8 cellular contexts compared by ENCODE assay signal in the genomic region with DNA sequence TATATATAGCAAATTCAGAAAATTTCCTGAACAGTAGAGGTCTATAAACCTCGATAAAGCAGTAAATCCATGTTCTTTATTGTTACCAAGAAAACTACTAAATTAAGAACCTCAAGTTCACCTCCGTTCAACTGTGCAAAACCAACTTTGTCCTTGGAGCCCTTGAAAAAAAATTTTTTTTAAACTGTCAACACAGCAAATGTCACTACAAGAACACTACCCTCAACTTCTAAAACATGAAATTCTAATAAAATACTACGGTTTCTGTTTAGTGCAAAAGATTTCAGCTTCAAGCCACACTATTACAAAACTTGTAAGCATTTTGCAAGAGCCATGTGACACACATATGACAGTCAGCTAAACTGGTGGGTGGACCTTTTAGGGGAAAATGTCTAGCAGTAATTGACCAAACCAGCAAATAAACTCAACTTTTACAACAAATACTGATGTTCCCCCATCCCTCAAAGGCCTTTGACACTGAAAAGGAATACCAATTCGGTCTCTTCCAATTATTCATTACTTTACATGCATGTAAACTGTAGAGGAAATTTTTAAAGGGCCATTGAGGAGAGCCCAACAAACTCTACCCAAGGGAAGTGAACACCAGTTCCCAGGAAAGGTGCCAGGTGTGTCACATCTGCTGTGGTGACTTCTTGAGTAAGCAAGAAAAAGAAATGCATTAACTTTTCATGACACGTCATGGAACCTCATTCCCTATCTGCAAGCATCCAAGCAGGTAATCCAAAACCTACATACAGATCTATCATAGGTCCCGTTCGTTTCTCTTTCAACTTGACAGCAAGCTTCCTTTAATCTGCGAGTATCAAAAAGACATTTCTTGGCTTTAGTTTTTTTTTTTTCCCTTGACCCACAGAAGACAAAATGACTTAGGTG.
A peak's percentile ranks its signal among the peaks of the same experiment; 100 is the strongest.
DNase-seq lines count a peak whose midpoint lies in the region; ATAC-seq and TF ChIP-seq lines count a peak whose summit lies in the region.

No MANE protein-coding gene starts in this region.

- H3K4me1 ChIP-seq in HUES6 (ENCODE audit: control insufficient read depth, insufficient read depth, low read length) (peaks cover 31% of the 10 kb centered on the region), iPS-20b (ENCODE audit: insufficient read depth, low read length) (peaks cover 17% of the 10 kb centered on the region; the same call in 1 of the 2 replicates)

- POLR2A ChIA-PET in GM10248 (lab: Yijun Ruan, JAX) = interaction anchor here (0.6 to 2.1 kb wide), 4 partner anchors 10 to 99 kb away, joined by 3 to 22 read pairs (median 7); a partner anchor contains a TSS

- H3K4me3 ChIP-seq in HUES6 (ENCODE audit: low read depth, low read length) (peak overlapping the region; percentile 99), iPS-20b (ENCODE audit: low read length) (peak overlapping the region; percentile 99)

- H3K36me3 ChIP-seq in HUES6 (ENCODE audit: control insufficient read depth, insufficient read depth, low read length) (no peaks in the 10 kb centered on the region), iPS-20b (ENCODE audit: insufficient read depth, low read depth, low read length) (no peaks in the 10 kb centered on the region)

- peak overlapping the region; percentile 97 for H3K4me3 Mint-ChIP-seq in activated naive CD8-positive, alpha-beta T cell
- H3K4me3 Mint-ChIP-seq in stimulated activated naive B cell treated with anti-CD40 and anti-IgM and Interleukin-4, amounts not matched to agents 10 μg/mL and 1 μg/mL and 100 μg/mL, for 72 hours = peak overlapping the region; percentile 93 to 99

- H3K9ac ChIP-seq in HUES6 (ENCODE audit: low read length) (peak overlapping the region; percentile 56), iPS-20b (ENCODE audit: low read depth, low read length) (peak overlapping the region; percentile 84; the same call in 1 of the 2 replicates)

- peaks cover 50% of the 10 kb centered on the region for H3K4me1 Mint-ChIP-seq in activated naive CD8-positive, alpha-beta T cell (ENCODE audit: low read depth)
- H3K4me1 Mint-ChIP-seq in stimulated activated naive B cell treated with anti-CD40 and anti-IgM and Interleukin-4, amounts not matched to agents 10 μg/mL and 1 μg/mL and 100 μg/mL, for 72 hours = peaks cover 18 to 34% of the 10 kb centered on the region in 2 donors

- CTCF ChIA-PET in GM10248 (lab: Yijun Ruan, JAX) = interaction anchor here (0.6 to 3.0 kb wide), 6 partner anchors 10 to 69 kb away, joined by 3 to 19 read pairs (median 6); no protein-coding TSS in a partner anchor

- no peaks in the 10 kb centered on the region for H3K27me3 ChIP-seq in HUES6 (ENCODE audit: control insufficient read depth, insufficient read depth, low read length)
- no peaks in the 10 kb centered on the region for H3K27me3 ChIP-seq in iPS-20b (ENCODE audit: insufficient read depth, low read length)

- peaks cover 6% of the 10 kb centered on the region for H3K36me3 Mint-ChIP-seq in activated naive CD8-positive, alpha-beta T cell
- H3K36me3 Mint-ChIP-seq in stimulated activated naive B cell treated with anti-CD40 and anti-IgM and Interleukin-4, amounts not matched to agents 10 μg/mL and 1 μg/mL and 100 μg/mL, for 72 hours = peaks cover 10 to 11% of the 10 kb centered on the region in 2 donors

- H3K27ac Mint-ChIP-seq in activated naive CD8-positive, alpha-beta T cell = peak overlapping the region; percentile 96
- peak overlapping the region; percentile 99 for H3K27ac Mint-ChIP-seq in stimulated activated naive B cell treated with anti-CD40 and anti-IgM and Interleukin-4, amounts not matched to agents 10 μg/mL and 1 μg/mL and 100 μg/mL, for 72 hours

- H3K9me3 ChIP-seq in HUES6 (ENCODE audit: control insufficient read depth, insufficient read depth, low read depth, low read length) (no peaks in the 10 kb centered on the region), iPS-20b (ENCODE audit: insufficient read depth, low read depth, low read length) (no peaks in the 10 kb centered on the region)

- no peaks in the 10 kb centered on the region for H3K27me3 Mint-ChIP-seq in activated naive CD8-positive, alpha-beta T cell
- no peaks in the 10 kb centered on the region for H3K27me3 Mint-ChIP-seq in stimulated activated naive B cell treated with anti-CD40 and anti-IgM and Interleukin-4, amounts not matched to agents 10 μg/mL and 1 μg/mL and 100 μg/mL, for 72 hours

- H3K27ac ChIP-seq in HUES6 (ENCODE audit: low read depth, low read length) = no peak overlapping the region
- no peak overlapping the region for H3K27ac ChIP-seq in iPS-20b (ENCODE audit: low read length)

- DNase-seq in Ammon's horn (ENCODE audit: low spot score) = peak; percentile 24
- DNase-seq in stimulated activated naive B cell treated with anti-CD40 and anti-IgM and Interleukin-4, amounts not matched to agents 10 μg/mL and 1 μg/mL and 100 μg/mL, for 72 hours = no peak
- no peak for DNase-seq in GM10248 (ENCODE audit: extremely low spot score)
- DNase-seq in NCI-H1930 (lab: John Stamatoyannopoulos, UW) = no peak
- no peak for DNase-seq in HK-2 (ENCODE audit: unreplicated experiment)

- ATAC-seq in stimulated activated naive B cell treated with anti-CD40 and anti-IgM and Interleukin-4, amounts not matched to agents 10 μg/mL and 1 μg/mL and 100 μg/mL, for 72 hours (replicated peaks) = no peak

- H3K9me3 Mint-ChIP-seq in activated naive CD8-positive, alpha-beta T cell (ENCODE audit: low read depth) = no peaks in the 10 kb centered on the region
- no peaks in the 10 kb centered on the region for H3K9me3 Mint-ChIP-seq in stimulated activated naive B cell treated with anti-CD40 and anti-IgM and Interleukin-4, amounts not matched to agents 10 μg/mL and 1 μg/mL and 100 μg/mL, for 72 hours

- TF ChIP-seq CTCF in GM10248 (IDR thresholded peaks at IDR 0.05; ENCODE audit: control extremely low read depth, extremely low read depth, low read depth, missing control alignments) = no peak
